22 cellular contexts compared by ENCODE assay signal in the genomic region with DNA sequence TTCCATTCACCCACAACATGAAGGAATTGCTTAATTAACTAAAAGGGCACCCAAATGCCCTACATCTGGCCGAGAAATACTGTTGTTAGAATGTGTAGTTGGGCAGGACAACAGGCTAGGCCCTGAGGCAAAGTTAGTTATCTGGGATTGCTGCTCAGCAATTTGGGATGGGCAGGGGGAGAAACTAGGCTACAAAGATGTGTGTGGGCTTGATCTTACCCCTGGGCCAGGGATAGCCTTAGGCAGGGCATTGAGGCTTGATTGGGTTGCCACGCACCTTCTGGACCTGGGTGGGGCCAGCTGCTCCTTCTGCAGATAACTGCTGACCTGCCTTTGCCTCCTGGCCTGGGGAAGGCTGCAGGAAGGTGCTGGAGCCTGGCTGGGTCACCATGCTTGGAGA. TPM values are rescaled to one million over a fixed set of nuclear protein-coding genes. Genes with fewer than 3 reads are reported as not detected.
DNase-seq lines count a peak whose midpoint lies in the region; ATAC-seq and TF ChIP-seq lines count a peak whose summit lies in the region.
"Had no signal": no experiment of that assay in that cellular context is flagged by ENCODE, and none has a peak within 500 bp of the region (broad histone marks: within the 10 kb centered on the region; RNA-seq: fewer than 3 reads in every experiment).

No MANE protein-coding gene starts in this region.

- H3K27ac Mint-ChIP-seq in stimulated activated naive CD8-positive, alpha-beta T cell treated with anti-CD3 and anti-CD28 coated beads, Interleukin-15, Interleukin-2, amounts not matched to agents 100 ng/mL and 50 ng/mL, for 24 hours = peak overlapping the region; percentile 42
- H3K27ac Mint-ChIP-seq in stimulated activated naive CD8-positive, alpha-beta T cell treated with anti-CD3 and anti-CD28 coated beads, Interleukin-15, amount 100 ng/mL, for 72 hours = peak overlapping the region in 1 of 2 donors; percentile 3
- H3K27ac Mint-ChIP-seq: CD14-positive monocyte, GM23338 had no signal

- WGBS in testis, 2 donors = 93 to 94% methylated on average over 2 of the region's 2 CpGs

- no peak for TF ChIP-seq POLR2A in testis (IDR thresholded peaks at IDR 0.05)

- H3K27me3 Mint-ChIP-seq in stimulated activated naive CD8-positive, alpha-beta T cell treated with anti-CD3 and anti-CD28 coated beads, Interleukin-15, Interleukin-2, amounts not matched to agents 100 ng/mL and 50 ng/mL, for 24 hours = peaks cover 4% of the 10 kb centered on the region
- H3K27me3 Mint-ChIP-seq in stimulated activated naive CD8-positive, alpha-beta T cell treated with anti-CD3 and anti-CD28 coated beads, Interleukin-15, amount 100 ng/mL, for 72 hours = no peaks in the 10 kb centered on the region
- H3K27me3 Mint-ChIP-seq: CD4-positive, alpha-beta memory T cell had no signal

- H3K4me1 Mint-ChIP-seq in stimulated activated naive CD8-positive, alpha-beta T cell treated with anti-CD3 and anti-CD28 coated beads, Interleukin-15, Interleukin-2, amounts not matched to agents 100 ng/mL and 50 ng/mL, for 24 hours (ENCODE audit: low read depth) = peaks cover 86% of the 10 kb centered on the region
- H3K4me1 Mint-ChIP-seq in stimulated activated naive CD8-positive, alpha-beta T cell treated with anti-CD3 and anti-CD28 coated beads, Interleukin-15, amount 100 ng/mL, for 72 hours = peaks cover 51% of the 10 kb centered on the region
- H3K4me1 Mint-ChIP-seq: GM23338 had no signal

- peaks cover 92 to 96% of the 10 kb centered on the region in 2 experiments for H3K4me1 ChIP-seq in neutrophil (ENCODE audit: control insufficient read depth in 1 of 2, insufficient read depth in 1 of 2, low read depth in 1 of 2, low read length in 1 of 2)
- no peaks in the 10 kb centered on the region for H3K4me1 ChIP-seq in testis

- no peak for TF ChIP-seq CTCF in neutrophil (IDR thresholded peaks at IDR 0.05)
- no peak for TF ChIP-seq CTCF in testis (IDR thresholded peaks at IDR 0.05)

- H3K9me3 ChIP-seq in neutrophil (no peaks in the 10 kb centered on the region), testis (no peaks in the 10 kb centered on the region)

- H3K4me3 Mint-ChIP-seq in stimulated activated naive CD8-positive, alpha-beta T cell treated with anti-CD3 and anti-CD28 coated beads, Interleukin-15, Interleukin-2, amounts not matched to agents 100 ng/mL and 50 ng/mL, for 24 hours = no peak overlapping the region
- no peak overlapping the region for H3K4me3 Mint-ChIP-seq in stimulated activated naive CD8-positive, alpha-beta T cell treated with anti-CD3 and anti-CD28 coated beads, Interleukin-15, amount 100 ng/mL, for 72 hours
- H3K4me3 Mint-ChIP-seq: CD14-positive monocyte, GM23338 had no signal

- H3K36me3 ChIP-seq in neutrophil (peaks cover 3% of the 10 kb centered on the region), testis (ENCODE audit: low read depth, missing control alignments) (no peaks in the 10 kb centered on the region)
- H3K36me3 ChIP-seq: BLaER1 had no signal

- peaks cover 7% of the 10 kb centered on the region for H3K9me3 Mint-ChIP-seq in stimulated activated naive CD8-positive, alpha-beta T cell treated with anti-CD3 and anti-CD28 coated beads, Interleukin-15, Interleukin-2, amounts not matched to agents 100 ng/mL and 50 ng/mL, for 24 hours
- H3K9me3 Mint-ChIP-seq in stimulated activated naive CD8-positive, alpha-beta T cell treated with anti-CD3 and anti-CD28 coated beads, Interleukin-15, amount 100 ng/mL, for 72 hours = peaks cover 0 to 5% of the 10 kb centered on the region in 2 donors
- H3K9me3 Mint-ChIP-seq: GM23338 had no signal

- H3K36me3 Mint-ChIP-seq in stimulated activated naive CD8-positive, alpha-beta T cell treated with anti-CD3 and anti-CD28 coated beads, Interleukin-15, Interleukin-2, amounts not matched to agents 100 ng/mL and 50 ng/mL, for 24 hours (ENCODE audit: low read depth) = peaks cover 49% of the 10 kb centered on the region
- H3K36me3 Mint-ChIP-seq: CD14-positive monocyte had no signal

- intact Hi-C loops in testis (cut with DNase I; ENCODE audit: low total_unique reads) = no loop called here

- peak overlapping the region; percentile 47 for H3K27ac ChIP-seq in neutrophil
- no peak overlapping the region for H3K27ac ChIP-seq in testis
- H3K27ac ChIP-seq: BLaER1, HL-60 had no signal

- no peak for DNase-seq in stimulated activated naive CD8-positive, alpha-beta T cell treated with anti-CD3 and anti-CD28 coated beads, Interleukin-15, amount 100 ng/mL, for 72 hours
- DNase-seq in islet precursor cell (peak; percentile 57), testis (no peak), GM19238 (ENCODE audit: insufficient read length, low spot score) (no peak)
- DNase-seq: 8988T; Calu3; CD4-positive, alpha-beta memory T cell; DMS 273 treated with DMSO at 0.1 percent for 48 hours; DMS53; DND-41; EL; HCEC 1CT had no signal

- no peaks in the 10 kb centered on the region for H3K27me3 ChIP-seq in neutrophil
- no peaks in the 10 kb centered on the region for H3K27me3 ChIP-seq in testis
- H3K27me3 ChIP-seq: BLaER1 had no signal

- H3K4me3 ChIP-seq in neutrophil (ENCODE audit: low read depth in 1 of 2, low read length in 1 of 2) (peak overlapping the region in 1 of 2 experiments; percentile 8), testis (no peak overlapping the region)
- H3K4me3 ChIP-seq: BLaER1, GM23338 had no signal

- no peak for ATAC-seq in stimulated activated naive CD8-positive, alpha-beta T cell treated with anti-CD3 and anti-CD28 coated beads, Interleukin-15, amount 100 ng/mL, for 72 hours
- no peak for ATAC-seq in GM19397 (IDR thresholded peaks at IDR 0.05; ENCODE audit: unreplicated experiment)
- ATAC-seq: GM23338 had no signal

RNA-seq across cellular contexts. Expression of gene IL18RAP, which starts 9.4 kb away (rescaled TPM):
- 1 to 10 TPM in 1 of 2 donors, under 1 TPM in 1; 0.16 to 2.4 TPM for total RNA-seq in testis
- polyA plus RNA-seq in testis (ENCODE audit: insufficient read depth, low read depth, low replicate concordance) = 0.47 TPM
- total RNA-seq: A673, Calu3, GM23338, HT1080 had no signal
- polyA plus RNA-seq: CD14-positive monocyte, GM23338 had no signal

RNA-seq across cellular contexts. Expression of gene SLC9A4, which starts 40.6 kb away (rescaled TPM):
- total RNA-seq in testis = under 1 TPM; 0.31 to 0.81 TPM
- polyA plus RNA-seq in testis (ENCODE audit: insufficient read depth, low read depth, low replicate concordance) = 0.34 TPM
- total RNA-seq: GM23338, HT1080 had no signal
- polyA plus RNA-seq: AG04450; CD14-positive monocyte; CD4-positive, alpha-beta memory T cell; GM23338 had no signal
